ENCODE assay signal across 12 cellular contexts in the genomic region with DNA sequence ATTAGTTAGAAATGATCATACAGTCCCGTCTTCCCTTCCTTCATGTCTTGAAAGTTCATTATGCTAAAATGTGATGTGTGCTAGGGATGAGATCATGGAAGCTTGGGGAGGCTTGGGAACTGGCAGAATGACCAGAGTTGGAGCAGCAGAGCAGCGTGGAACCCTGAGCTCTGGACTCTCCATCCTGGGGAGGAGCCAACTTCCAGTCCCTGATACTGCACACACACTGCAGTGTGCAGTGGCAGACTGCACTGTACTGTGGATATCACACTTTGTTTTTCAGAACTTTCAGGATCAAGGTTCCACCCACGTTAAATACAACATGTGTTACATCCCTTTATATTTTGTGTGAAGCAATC. TPM values are rescaled to one million over a fixed set of nuclear protein-coding genes. Genes with fewer than 3 reads are reported as not detected.
"Had no signal": no experiment of that assay in that cellular context is flagged by ENCODE, and none has a peak within 500 bp of the region (broad histone marks: within the 10 kb centered on the region; RNA-seq: fewer than 3 reads in every experiment).

No MANE protein-coding gene starts in this region.

- H3K36me3 ChIP-seq: prostate gland had no signal

- DNase-seq: activated CD4-positive, alpha-beta T cell treated with anti-CD3 and anti-CD28 coated beads, Interleukin-2, amount 50 U/mL, for 4 hours; activated naive CD4-positive, alpha-beta T cell treated with anti-CD3 and anti-CD28 coated beads for 36 hours; activated T-cell treated with anti-CD3 and anti-CD28 coated beads for 4 hours; effector memory CD8-positive, alpha-beta T cell; glutamatergic neuron; left cardiac atrium; mucosa of descending colon; naive thymus-derived CD8-positive, alpha-beta T cell; stimulated activated CD4-positive, alpha-beta T cell treated with anti-CD3 and anti-CD28 coated beads, Interleukin-1b, Interleukin-23, amount 100 ng/mL, for 48 hours; stimulated activated naive CD8-positive, alpha-beta T cell treated with anti-CD3 and anti-CD28 coated beads, Interleukin-15, amount 100 ng/mL, for 72 hours had no signal

- H3K27ac ChIP-seq: foreskin keratinocyte had no signal

- ATAC-seq: effector memory CD8-positive, alpha-beta T cell; mucosa of descending colon; naive thymus-derived CD8-positive, alpha-beta T cell; stimulated activated naive CD8-positive, alpha-beta T cell treated with anti-CD3 and anti-CD28 coated beads, Interleukin-15, amount 100 ng/mL, for 72 hours had no signal

- H3K4me3 ChIP-seq: mucosa of descending colon, prostate gland had no signal

- H3K9me3 ChIP-seq: mucosa of descending colon, prostate gland had no signal

- H3K4me1 ChIP-seq: prostate gland had no signal

RNA-seq across cellular contexts. Expression of gene GREB1, which starts 27.3 kb away (rescaled TPM):
- polyA plus RNA-seq: foreskin keratinocyte had no signal
